In genomic region chr4:98801259-98801725, GRCh38 we compare ENCODE assay signal across 30 cellular contexts.
DNase-seq lines count a peak whose midpoint lies in the region; ATAC-seq, FAIRE-seq and TF ChIP-seq lines count a peak whose summit lies in the region.
"Had no signal": no experiment of that assay in that cellular context is flagged by ENCODE, and none has a peak within 500 bp of the region (broad histone marks: within the 10 kb centered on the region; RNA-seq: fewer than 3 reads in every experiment).

No MANE protein-coding gene starts in this region.

- H3K36me3 Mint-ChIP-seq in GM23338 (ENCODE audit: low read depth), result no peaks in the 10 kb centered on the region
- H3K36me3 Mint-ChIP-seq: mesothelial cell of epicardium, naive B cell had no signal

- H3K4me1 ChIP-seq in GM23338 (ENCODE audit: insufficient read depth) (peaks cover 10% of the 10 kb centered on the region), small intestine (ENCODE audit: control insufficient read depth in 2 of 2, insufficient read depth in 1 of 2, low read depth in 1 of 2, low read length in 1 of 2) (no peaks in the 10 kb centered on the region)
- H3K4me1 ChIP-seq: A549, body of pancreas, testis had no signal

- no peak overlapping the region for H3K4me3 Mint-ChIP-seq in GM23338
- H3K4me3 Mint-ChIP-seq: activated CD4-positive, alpha-beta memory T cell treated with anti-CD3 and anti-CD28 coated beads, Interleukin-2, amount 10 ng/mL, durations not matched to agents 7 days and 5 days; CD4-positive, alpha-beta T cell; mesothelial cell of epicardium; naive B cell had no signal

- 0 out of 2 replicates have a peak overlapping the region, but pooled peaks have one; percentile 59 for H2AFZ ChIP-seq in GM23338

- no peaks in the 10 kb centered on the region for H4K20me1 ChIP-seq in GM23338 (replicated peaks; ENCODE audit: insufficient read depth)

- no peak for DNase-seq in GM23338 (ENCODE audit: low spot score)
- peak in 8 of 10 donors; percentile 28 to 74 (median 56) for DNase-seq in dorsolateral prefrontal cortex
- DNase-seq in small intestine, result peak; percentile 21
- DNase-seq in dedifferentiated amniotic fluid mesenchymal stem cell (ENCODE audit: extremely low spot score), result no peak
- DNase-seq: activated CD4-positive, alpha-beta memory T cell treated with anti-CD3 and anti-CD28 coated beads, Interleukin-2, amount 10 ng/mL, durations not matched to agents 7 days and 5 days; activated CD8-positive, alpha-beta memory T cell treated with anti-CD3 and anti-CD28 coated beads, Interleukin-2, amount 50 U/mL, for 4 hours; activated naive CD4-positive, alpha-beta T cell; body of pancreas; CD4-positive, alpha-beta T cell; Karpas-422; left ventricle myocardium superior; naive B cell; NCI-H2081; NCI-H526; ovary; retina; SHP77 treated with DMSO at 0.1 percent for 48 hours; stimulated activated naive CD4-positive, alpha-beta T cell; testis had no signal

- H3K27me3 ChIP-seq in GM23338 (ENCODE audit: insufficient read depth) (no peaks in the 10 kb centered on the region), dorsolateral prefrontal cortex (no peaks in the 10 kb centered on the region), layer of hippocampus (ENCODE audit: control insufficient read depth, insufficient read depth, low read length) (no peaks in the 10 kb centered on the region), small intestine (ENCODE audit: control insufficient read depth in 2 of 2, insufficient read depth in 2 of 2, low read length in 2 of 2) (no peaks in the 10 kb centered on the region)
- H3K27me3 ChIP-seq: body of pancreas, ovary, testis had no signal

- no peaks in the 10 kb centered on the region for H3K79me2 ChIP-seq in GM23338 (replicated peaks; ENCODE audit: insufficient read depth)

- TF ChIP-seq CTCF in GM23338 (conservative IDR thresholded peaks at IDR 0.05; ENCODE audit: low read depth in 2 of 2) (no peak), dorsolateral prefrontal cortex (IDR thresholded peaks at IDR 0.05 in 54 of 56, conservative IDR thresholded peaks at IDR 0.05 in 2 of 56; ENCODE audit: low read depth in 1 of 56, partially characterized antibody in 56 of 56) (peak in 1 of 56 donors; percentile 14)

- no peak overlapping the region for H3K27ac Mint-ChIP-seq in GM23338
- H3K27ac Mint-ChIP-seq: activated CD4-positive, alpha-beta memory T cell treated with anti-CD3 and anti-CD28 coated beads, Interleukin-2, amount 10 ng/mL, durations not matched to agents 7 days and 5 days; CD4-positive, alpha-beta T cell; mesothelial cell of epicardium; naive B cell had no signal

- H3K4me2 ChIP-seq in GM23338, result no peak overlapping the region
- H3K4me2 ChIP-seq: A549 had no signal

- H3K4me1 Mint-ChIP-seq in GM23338, result peaks cover 7% of the 10 kb centered on the region; the same call in 2 of the 3 replicates
- H3K4me1 Mint-ChIP-seq: activated CD4-positive, alpha-beta memory T cell treated with anti-CD3 and anti-CD28 coated beads, Interleukin-2, amount 10 ng/mL, durations not matched to agents 7 days and 5 days; mesothelial cell of epicardium; naive B cell had no signal

- no peak overlapping the region for H3K4me3 ChIP-seq in GM23338
- H3K4me3 ChIP-seq in dorsolateral prefrontal cortex, result peak overlapping the region in 1 of 59 donors; percentile 16
- H3K4me3 ChIP-seq in small intestine (ENCODE audit: low read depth in 1 of 2, low read length in 2 of 2), result no peak overlapping the region
- H3K4me3 ChIP-seq: A549, body of pancreas, ovary, skin epidermis, testis had no signal

- H3K9me3 Mint-ChIP-seq in GM23338, result no peaks in the 10 kb centered on the region; the same call in 2 of the 3 replicates
- H3K9me3 Mint-ChIP-seq: activated CD4-positive, alpha-beta memory T cell treated with anti-CD3 and anti-CD28 coated beads, Interleukin-2, amount 10 ng/mL, durations not matched to agents 7 days and 5 days; CD4-positive, alpha-beta T cell; mesothelial cell of epicardium had no signal

- no peaks in the 10 kb centered on the region for H3F3A ChIP-seq in GM23338 (replicated peaks; ENCODE audit: low read depth)

- H3K36me3 ChIP-seq in GM23338 (ENCODE audit: insufficient read depth), result no peaks in the 10 kb centered on the region
- no peaks in the 10 kb centered on the region for H3K36me3 ChIP-seq in small intestine (ENCODE audit: control insufficient read depth in 2 of 2, insufficient read depth in 2 of 2, low read length in 2 of 2)
- H3K36me3 ChIP-seq: ovary had no signal

- ATAC-seq in GM23338, result no peak
- no peak for ATAC-seq in HG03378 (IDR thresholded peaks at IDR 0.05; ENCODE audit: unreplicated experiment)
- no peak for ATAC-seq in HG03025 (IDR thresholded peaks at IDR 0.05; ENCODE audit: low FRiP score, unreplicated experiment)
- ATAC-seq in GM18502 (IDR thresholded peaks at IDR 0.05; ENCODE audit: poor library complexity, unreplicated experiment), result no peak
- ATAC-seq: A549, body of pancreas, HepG2, left ventricle myocardium superior had no signal

- H3K9me3 ChIP-seq in small intestine (ENCODE audit: control insufficient read depth, low read depth), result no peaks in the 10 kb centered on the region
- H3K9me3 ChIP-seq: A549, body of pancreas, ovary, testis had no signal

- no peak for FAIRE-seq in small intestine (lab: Jason Lieb, UNC)
- FAIRE-seq: A549, GM18507, HepG2, keratinocyte, RCC 7860 had no signal

- H3K27ac ChIP-seq in GM23338 (ENCODE audit: low read depth), result no peak overlapping the region
- peak overlapping the region in 31 of 59 donors; percentile 3 to 81 (median 43) for H3K27ac ChIP-seq in dorsolateral prefrontal cortex
- H3K27ac ChIP-seq in layer of hippocampus (ENCODE audit: low read depth, low read length), result peak overlapping the region; percentile 47
- H3K27ac ChIP-seq in small intestine (ENCODE audit: low read depth in 1 of 2, low read length in 1 of 2), result no peak overlapping the region
- H3K27ac ChIP-seq: A549, body of pancreas, ovary, testis had no signal

- H3K9me2 ChIP-seq in GM23338 (ENCODE audit: insufficient read depth), result peaks cover 4% of the 10 kb centered on the region; the same call in 1 of the 2 replicates

- intact Hi-C loops in dorsolateral prefrontal cortex (cut with DNase I), result no loop called here

- WGBS in small intestine, 3 donors, result 9 to 70% (median 44%) methylated on average over 6 of the region's 6 CpGs

- peaks cover 9% of the 10 kb centered on the region for H3K27me3 Mint-ChIP-seq in GM23338 (ENCODE audit: insufficient read depth, low read depth, poor library complexity)
- H3K27me3 Mint-ChIP-seq: activated CD4-positive, alpha-beta memory T cell treated with anti-CD3 and anti-CD28 coated beads, Interleukin-2, amount 10 ng/mL, durations not matched to agents 7 days and 5 days; CD4-positive, alpha-beta T cell had no signal

TF ChIP-seq in GM23338, 12 proteins besides CTCF, POLR2A, EP300 and RAD21 (continues in another document):
- TF ChIP-seq CREB1 (CRISPR knock-in tag; IDR thresholded peaks at IDR 0.05; ENCODE audit: low read depth) (no peak), ZNF331 (CRISPR knock-in tag; IDR thresholded peaks at IDR 0.05; ENCODE audit: low read depth) (no peak), ZNF114 (CRISPR knock-in tag; IDR thresholded peaks at IDR 0.05) (no peak), JUNB (IDR thresholded peaks at IDR 0.05; ENCODE audit: unreplicated experiment) (no peak), ETS1 (IDR thresholded peaks at IDR 0.05) (no peak), STAT1 (IDR thresholded peaks at IDR 0.05; ENCODE audit: unreplicated experiment) (no peak)
- TF ChIP-seq, protein P1, sequence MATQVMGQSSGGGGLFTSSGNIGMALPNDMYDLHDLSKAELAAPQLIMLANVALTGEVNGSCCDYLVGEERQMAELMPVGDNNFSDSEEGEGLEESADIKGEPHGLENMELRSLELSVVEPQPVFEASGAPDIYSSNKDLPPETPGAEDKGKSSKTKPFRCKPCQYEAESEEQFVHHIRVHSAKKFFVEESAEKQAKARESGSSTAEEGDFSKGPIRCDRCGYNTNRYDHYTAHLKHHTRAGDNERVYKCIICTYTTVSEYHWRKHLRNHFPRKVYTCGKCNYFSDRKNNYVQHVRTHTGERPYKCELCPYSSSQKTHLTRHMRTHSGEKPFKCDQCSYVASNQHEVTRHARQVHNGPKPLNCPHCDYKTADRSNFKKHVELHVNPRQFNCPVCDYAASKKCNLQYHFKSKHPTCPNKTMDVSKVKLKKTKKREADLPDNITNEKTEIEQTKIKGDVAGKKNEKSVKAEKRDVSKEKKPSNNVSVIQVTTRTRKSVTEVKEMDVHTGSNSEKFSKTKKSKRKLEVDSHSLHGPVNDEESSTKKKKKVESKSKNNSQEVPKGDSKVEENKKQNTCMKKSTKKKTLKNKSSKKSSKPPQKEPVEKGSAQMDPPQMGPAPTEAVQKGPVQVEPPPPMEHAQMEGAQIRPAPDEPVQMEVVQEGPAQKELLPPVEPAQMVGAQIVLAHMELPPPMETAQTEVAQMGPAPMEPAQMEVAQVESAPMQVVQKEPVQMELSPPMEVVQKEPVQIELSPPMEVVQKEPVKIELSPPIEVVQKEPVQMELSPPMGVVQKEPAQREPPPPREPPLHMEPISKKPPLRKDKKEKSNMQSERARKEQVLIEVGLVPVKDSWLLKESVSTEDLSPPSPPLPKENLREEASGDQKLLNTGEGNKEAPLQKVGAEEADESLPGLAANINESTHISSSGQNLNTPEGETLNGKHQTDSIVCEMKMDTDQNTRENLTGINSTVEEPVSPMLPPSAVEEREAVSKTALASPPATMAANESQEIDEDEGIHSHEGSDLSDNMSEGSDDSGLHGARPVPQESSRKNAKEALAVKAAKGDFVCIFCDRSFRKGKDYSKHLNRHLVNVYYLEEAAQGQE (IDR thresholded peaks at IDR 0.05; ENCODE audit: unreplicated experiment), result no peak

Comparison
In these comparisons a context has a peak if more than half of its experiments do, and no peak if none do; other contexts are left out.
1. DNase-seq: peak in dorsolateral prefrontal cortex (8 of 10) and small intestine (single experiment); none in GM23338 (single experiment) and dedifferentiated amniotic fluid mesenchymal stem cell (single experiment).
2. H3K27ac ChIP-seq: peak in dorsolateral prefrontal cortex (31 of 59) and layer of hippocampus (single experiment); none in GM23338 (single experiment) and small intestine (0 of 2).